ENCODE assay signal across 1 cellular context in genomic region chr17:64281962-64282752, GRCh38.
TF ChIP-seq lines count a peak whose summit lies in the region.

No MANE protein-coding gene starts in this region.

TF ChIP-seq in HepG2, 621 proteins besides CTCF, POLR2A, EP300 and RAD21 (continued from another document):
- no peak for TF ChIP-seq GTF2F1 (IDR thresholded peaks at IDR 0.05; ENCODE audit: low read length)
- no peak for TF ChIP-seq ZNF704 (CRISPR knock-in tag; IDR thresholded peaks at IDR 0.05; ENCODE audit: borderline replicate concordance)
- peak; percentile 22; the same call in 1 of the 2 replicates for TF ChIP-seq AHDC1 (CRISPR knock-in tag; IDR thresholded peaks at IDR 0.05; ENCODE audit: borderline replicate concordance)
- no peak for TF ChIP-seq NFE2L1 (CRISPR knock-in tag; IDR thresholded peaks at IDR 0.05; ENCODE audit: borderline replicate concordance)
- no peak for TF ChIP-seq TP53 (CRISPR knock-in tag; conservative IDR thresholded peaks at IDR 0.05)
- no peak for TF ChIP-seq ZNF282 (IDR thresholded peaks at IDR 0.05; ENCODE audit: partially characterized antibody)
- no peak for TF ChIP-seq ASH2L (IDR thresholded peaks at IDR 0.05; ENCODE audit: insufficient read length, low read depth, low read length)
- TF ChIP-seq ZNF513 (CRISPR knock-in tag; conservative IDR thresholded peaks at IDR 0.05), result no peak
- no peak for TF ChIP-seq ADNP (CRISPR knock-in tag; IDR thresholded peaks at IDR 0.05)
- TF ChIP-seq MEIS2 (CRISPR knock-in tag; IDR thresholded peaks at IDR 0.05), result no peak
- TF ChIP-seq ZNF576 (CRISPR knock-in tag; IDR thresholded peaks at IDR 0.05), result no peak
- TF ChIP-seq ARID3A (IDR thresholded peaks at IDR 0.05; ENCODE audit: low read depth, low read length), result peak; percentile 68; the same call in 1 of the 2 replicates
- no peak for TF ChIP-seq ZMYM3 (CRISPR knock-in tag; IDR thresholded peaks at IDR 0.05)
- no peak for TF ChIP-seq ZBTB38 (CRISPR knock-in tag; IDR thresholded peaks at IDR 0.05)
- TF ChIP-seq ZNF768 (CRISPR knock-in tag; IDR thresholded peaks at IDR 0.05), result no peak
TF ChIP-seq in HepG2: peak in this region for 23.
